Comparison of ENCODE assay signal across 8 cellular contexts in the genomic region with DNA sequence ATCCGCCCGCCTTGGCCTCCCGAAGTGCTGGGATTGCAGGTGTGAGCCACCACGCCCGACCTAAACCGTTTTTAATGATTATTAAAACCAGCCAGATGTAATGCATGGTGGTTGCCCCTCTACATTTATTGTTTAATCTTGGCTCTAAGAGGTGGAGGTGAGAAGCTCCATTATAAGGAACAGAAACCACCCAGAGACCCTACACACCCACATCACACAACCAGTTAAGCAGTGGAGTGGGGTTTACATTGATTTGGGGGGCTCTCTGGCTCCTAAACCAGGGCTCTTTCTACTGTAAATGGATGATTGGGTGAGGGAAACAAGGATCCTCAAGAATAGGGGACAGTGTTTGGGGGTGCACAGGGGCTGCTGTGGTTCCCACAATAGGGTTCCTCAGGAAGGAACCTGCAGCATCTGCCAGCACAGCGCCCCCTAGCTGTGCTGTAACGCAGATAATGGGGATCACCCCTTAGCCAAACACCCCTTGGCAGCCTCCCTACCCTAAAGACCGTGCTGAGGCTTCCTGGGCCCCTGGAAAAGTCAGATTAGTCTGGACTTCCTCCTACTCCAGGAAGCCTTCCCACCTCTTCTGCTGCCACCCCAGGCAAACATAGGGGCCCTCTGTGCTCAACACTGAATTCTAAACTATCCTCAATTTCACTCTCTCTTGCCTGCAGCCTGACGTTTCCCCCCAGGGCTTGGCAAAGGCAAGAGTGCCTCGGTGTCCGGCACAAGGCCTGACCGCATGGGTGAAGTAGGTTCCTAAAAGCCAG. TPM values are rescaled to one million over a fixed set of nuclear protein-coding genes. Genes with fewer than 3 reads are reported as not detected.
DNase-seq lines count a peak whose midpoint lies in the region; ATAC-seq, FAIRE-seq and TF ChIP-seq lines count a peak whose summit lies in the region.

No MANE protein-coding gene starts in this region.

- H3K36me3 ChIP-seq in astrocyte (ENCODE audit: insufficient read depth, low read length) (peaks cover 7% of the 10 kb centered on the region), kidney (ENCODE audit: control insufficient read depth in 1 of 2, insufficient read depth in 2 of 2, low read length in 2 of 2) (peaks cover 2 to 8% of the 10 kb centered on the region in 2 donors)

- intact Hi-C loops in kidney (cut with DNase I), result no loop called here

- H3K4me1 ChIP-seq in astrocyte (ENCODE audit: insufficient read depth, low read length) (peaks cover 11% of the 10 kb centered on the region), kidney (ENCODE audit: control insufficient read depth in 1 of 2, insufficient read depth in 1 of 2, low read depth in 1 of 2, low read length in 2 of 2) (peaks cover 5 to 31% of the 10 kb centered on the region in 2 donors)

- H3K27ac ChIP-seq in astrocyte (ENCODE audit: low read depth, low read length) (no peak overlapping the region), kidney (ENCODE audit: low read depth in 2 of 2, low read length in 2 of 2) (peak overlapping the region in 1 of 2 donors; percentile 39)

- TF ChIP-seq CTCF in astrocyte (IDR thresholded peaks at IDR 0.05; ENCODE audit: insufficient read depth, low read depth, low read length) (peak; percentile 53), kidney (IDR thresholded peaks at IDR 0.05; ENCODE audit: borderline replicate concordance, extremely low read depth, insufficient read depth) (peak; percentile 56)

- no peaks in the 10 kb centered on the region for H3K27me3 ChIP-seq in astrocyte (ENCODE audit: insufficient read depth, low read length)

- no peaks in the 10 kb centered on the region for H3K9me3 ChIP-seq in T-helper 17 cell (ENCODE audit: control insufficient read depth, low read length, poor library complexity, severe bottlenecking)
- no peaks in the 10 kb centered on the region for H3K9me3 ChIP-seq in astrocyte (ENCODE audit: insufficient read depth, low read depth, low read length)
- no peaks in the 10 kb centered on the region for H3K9me3 ChIP-seq in kidney (ENCODE audit: control insufficient read depth in 1 of 2, low read length in 2 of 2)

- FAIRE-seq in astrocyte (lab: Jason Lieb, UNC), result no peak
- FAIRE-seq in kidney (lab: Jason Lieb, UNC), result no peak
- no peak for FAIRE-seq in HTR-8/SVneo (lab: Jason Lieb, UNC)

- H3K27ac Mint-ChIP-seq in T-helper 17 cell (no peak overlapping the region), astrocyte (ENCODE audit: unreplicated experiment) (no peak overlapping the region)

- peaks cover 3% of the 10 kb centered on the region for H3K4me1 Mint-ChIP-seq in T-helper 17 cell
- H3K4me1 Mint-ChIP-seq in astrocyte (ENCODE audit: low read depth, unreplicated experiment), result peaks cover 3% of the 10 kb centered on the region

- H3K27me3 Mint-ChIP-seq in T-helper 17 cell, result no peaks in the 10 kb centered on the region
- H3K27me3 Mint-ChIP-seq in astrocyte (ENCODE audit: low read depth, unreplicated experiment), result no peaks in the 10 kb centered on the region

- ATAC-seq in T-helper 17 cell, result peak; percentile 64
- ATAC-seq in HG02588 (IDR thresholded peaks at IDR 0.05; ENCODE audit: unreplicated experiment), result no peak

- H3K4me3 ChIP-seq in astrocyte (ENCODE audit: insufficient read depth, low read depth, low read length) (no peak overlapping the region), kidney (ENCODE audit: low read length in 2 of 2) (no peak overlapping the region)

- peaks cover 30% of the 10 kb centered on the region for H3K79me2 ChIP-seq in astrocyte (ENCODE audit: insufficient read depth, low read length)

- no peak overlapping the region for H3K4me2 ChIP-seq in astrocyte (ENCODE audit: low read length)

- peak; percentile 56 for DNase-seq in NCI-H82 (lab: John Stamatoyannopoulos, UW)
- no peak for DNase-seq in NCI-H82 treated with DMSO at 0.1 percent for 48 hours (lab: John Stamatoyannopoulos, UW; ENCODE audit: unreplicated experiment)
- DNase-seq in T-helper 17 cell, result peak; percentile 34 to 53 (median 47)
- no peak for DNase-seq in astrocyte (ENCODE audit: low read depth)
- DNase-seq in kidney, result peak; percentile 59
- DNase-seq in stimulated activated CD4-positive, alpha-beta T cell treated with anti-CD3 and anti-CD28 coated beads, TNF-alpha, amount 100 ng/mL, for 4 hours (ENCODE audit: low read depth in 3 of 3), result peak; percentile 24 to 29 (median 26)
- DNase-seq in HTR-8/SVneo (ENCODE audit: insufficient read length, low spot score), result no peak

- no peaks in the 10 kb centered on the region for H3K9me3 Mint-ChIP-seq in astrocyte (ENCODE audit: unreplicated experiment)

- H2AFZ ChIP-seq in astrocyte (ENCODE audit: low read depth, low read length), result no peak overlapping the region

- H3K36me3 Mint-ChIP-seq in T-helper 17 cell (ENCODE audit: low read depth), result no peaks in the 10 kb centered on the region
- H3K36me3 Mint-ChIP-seq in astrocyte (ENCODE audit: low read depth, unreplicated experiment), result peaks cover 8% of the 10 kb centered on the region

- H3K4me3 Mint-ChIP-seq in T-helper 17 cell, result peak overlapping the region; percentile 56
- peak overlapping the region; percentile 50 for H3K4me3 Mint-ChIP-seq in astrocyte (ENCODE audit: unreplicated experiment)

- H3K9ac ChIP-seq in astrocyte (ENCODE audit: low read length) (no peak overlapping the region), kidney (ENCODE audit: low read length in 2 of 2) (peak overlapping the region in 1 of 2 donors; percentile 38)

- peaks cover 64% of the 10 kb centered on the region for H4K20me1 ChIP-seq in astrocyte (ENCODE audit: insufficient read depth, low read length)

RNA-seq across cellular contexts. Expression of gene MPST, which starts 2.4 kb away (rescaled TPM):
- 10 to 100 TPM in 1 of 2 donors, 1 to 10 TPM in 1; 6.4 to 12.3 TPM for total RNA-seq in T-helper 17 cell
- total RNA-seq in astrocyte, result 65.2 and 67.8 TPM in 2 replicates
- total RNA-seq in kidney, result 44.4 TPM
- polyA plus RNA-seq in kidney (ENCODE audit: insufficient read depth, low read depth, low replicate concordance), result 167 TPM

RNA-seq across cellular contexts. Expression of gene TST, which starts 2.6 kb away (rescaled TPM):
- total RNA-seq in T-helper 17 cell, result 10 to 100 TPM in 1 of 2 donors, under 1 TPM in 1; 0.60 to 10.7 TPM
- 32.2 and 36.3 TPM in 2 replicates for total RNA-seq in astrocyte
- 48.7 TPM for total RNA-seq in kidney
- 283 TPM for polyA plus RNA-seq in kidney (ENCODE audit: insufficient read depth, low read depth, low replicate concordance)

RNA-seq across cellular contexts. Expression of gene KCTD17, which starts 29.6 kb away (rescaled TPM):
- 10 to 100 TPM; 26.1 to 31.5 TPM for total RNA-seq in T-helper 17 cell
- total RNA-seq in astrocyte, result 29.0 and 31.3 TPM in 2 replicates
- total RNA-seq in kidney, result 13.9 TPM
- 9.6 TPM for polyA plus RNA-seq in kidney (ENCODE audit: insufficient read depth, low read depth, low replicate concordance)

Comparison
In these comparisons a context has a peak if more than half of its experiments do, and no peak if none do; other contexts are left out.
1. DNase-seq: peak in NCI-H82 (single experiment), T-helper 17 cell (3 of 3), kidney (single experiment) and stimulated activated CD4-positive, alpha-beta T cell treated with anti-CD3 and anti-CD28 coated beads, TNF-alpha, amount 100 ng/mL, for 4 hours (3 of 3); none in NCI-H82 treated with DMSO at 0.1 percent for 48 hours (single experiment), astrocyte (single experiment) and HTR-8/SVneo (single experiment).